Comparison of ENCODE assay signal across 1 cellular context in genomic region chr19:47444388-47444821, GRCh38.
TF ChIP-seq lines count a peak whose summit lies in the region.

No MANE protein-coding gene starts in this region.

TF ChIP-seq in HepG2, 621 proteins besides CTCF, POLR2A, EP300 and RAD21 (continued from another document):
- TF ChIP-seq ZNF580 (CRISPR knock-in tag; IDR thresholded peaks at IDR 0.05; ENCODE audit: borderline replicate concordance, low read depth) (0 out of 2 replicates have a peak, but pooled peaks have one; percentile 32), GMEB1 (CRISPR knock-in tag; IDR thresholded peaks at IDR 0.05; ENCODE audit: borderline replicate concordance) (no peak), REST (IDR thresholded peaks at IDR 0.05; ENCODE audit: borderline replicate concordance in 1 of 2, low read depth in 1 of 2, low read length in 2 of 2) (peak; percentile 96), MXD3 (CRISPR knock-in tag; IDR thresholded peaks at IDR 0.05) (peak; percentile 70; the same call in 1 of the 2 replicates), HNRNPUL1 (IDR thresholded peaks at IDR 0.05; ENCODE audit: low read depth, low read length) (no peak), ZNF432 (CRISPR knock-in tag; IDR thresholded peaks at IDR 0.05; ENCODE audit: borderline replicate concordance) (no peak), ZSCAN9 (CRISPR knock-in tag; IDR thresholded peaks at IDR 0.05; ENCODE audit: borderline replicate concordance) (peak; percentile 53; the same call in 1 of the 2 replicates), IKZF1 (IDR thresholded peaks at IDR 0.05) (no peak), ZNF687 (CRISPR knock-in tag; IDR thresholded peaks at IDR 0.05) (peak; percentile 18; the same call in 1 of the 2 replicates), RARA (CRISPR knock-in tag; IDR thresholded peaks at IDR 0.05) (0 out of 2 replicates have a peak, but pooled peaks have one; percentile 41), THAP11 (CRISPR knock-in tag; IDR thresholded peaks at IDR 0.05) (0 out of 2 replicates have a peak, but pooled peaks have one; percentile 29), TSC22D2 (CRISPR knock-in tag; IDR thresholded peaks at IDR 0.05; ENCODE audit: borderline replicate concordance) (0 out of 2 replicates have a peak, but pooled peaks have one; percentile 70), RBAK (CRISPR knock-in tag; IDR thresholded peaks at IDR 0.05) (0 out of 2 replicates have a peak, but pooled peaks have one; percentile 50), ZNF768 (CRISPR knock-in tag; IDR thresholded peaks at IDR 0.05) (peak; percentile 28; the same call in 1 of the 2 replicates), NFKB2 (CRISPR knock-in tag; IDR thresholded peaks at IDR 0.05; ENCODE audit: borderline replicate concordance) (peak; percentile 75; the same call in 1 of the 2 replicates), ZNF296 (CRISPR knock-in tag; conservative IDR thresholded peaks at IDR 0.05) (0 out of 2 replicates have a peak, but pooled peaks have one; percentile 51), HOXA3 (CRISPR knock-in tag; IDR thresholded peaks at IDR 0.05) (peak; percentile 44; the same call in 1 of the 2 replicates), POGK (CRISPR knock-in tag; conservative IDR thresholded peaks at IDR 0.05) (0 out of 2 replicates have a peak, but pooled peaks have one; percentile 72), PAXIP1 (CRISPR knock-in tag; conservative IDR thresholded peaks at IDR 0.05) (no peak), SAP130 (CRISPR knock-in tag; IDR thresholded peaks at IDR 0.05; ENCODE audit: low read depth) (peak; percentile 54; the same call in 1 of the 2 replicates), ELK4 (CRISPR knock-in tag; IDR thresholded peaks at IDR 0.05; ENCODE audit: borderline replicate concordance) (no peak), ZNF574 (CRISPR knock-in tag; IDR thresholded peaks at IDR 0.05) (0 out of 2 replicates have a peak, but pooled peaks have one; percentile 23), ZNF563 (CRISPR knock-in tag; IDR thresholded peaks at IDR 0.05) (peak; percentile 45; the same call in 1 of the 2 replicates), YEATS4 (CRISPR knock-in tag; IDR thresholded peaks at IDR 0.05; ENCODE audit: borderline replicate concordance) (no peak), HMGA1 (CRISPR knock-in tag; conservative IDR thresholded peaks at IDR 0.05) (no peak), HIVEP1 (CRISPR knock-in tag; IDR thresholded peaks at IDR 0.05) (no peak), SRSF9 (IDR thresholded peaks at IDR 0.05; ENCODE audit: borderline replicate concordance, insufficient read depth, low read depth, low read length, poor library complexity, severe bottlenecking) (no peak), ZNF878 (CRISPR knock-in tag; IDR thresholded peaks at IDR 0.05) (no peak), ZBTB25 (CRISPR knock-in tag; IDR thresholded peaks at IDR 0.05) (0 out of 2 replicates have a peak, but pooled peaks have one; percentile 42), FLYWCH1 (CRISPR knock-in tag; IDR thresholded peaks at IDR 0.05) (no peak), MEIS2 (CRISPR knock-in tag; IDR thresholded peaks at IDR 0.05) (peak; percentile 55; the same call in 1 of the 2 replicates), MIER2 (CRISPR knock-in tag; IDR thresholded peaks at IDR 0.05) (peak; percentile 95)
